ENCODE assay signal across 8 cellular contexts in genomic region chr1:161305872-161306519, GRCh38. TPM values are rescaled to one million over a fixed set of nuclear protein-coding genes. Genes with fewer than 3 reads are reported as not detected.
DNase-seq lines count a peak whose midpoint lies in the region; FAIRE-seq and TF ChIP-seq lines count a peak whose summit lies in the region.

No MANE protein-coding gene starts in this region.

- peak overlapping the region; percentile 84 for H3K27ac ChIP-seq in BLaER1
- no peak overlapping the region for H3K27ac ChIP-seq in astrocyte (ENCODE audit: low read depth, low read length)
- no peak overlapping the region for H3K27ac ChIP-seq in iPS DF 6.9 (ENCODE audit: low read length)
- H3K27ac ChIP-seq in sigmoid colon: peak overlapping the region; percentile 37 to 65 (median 55)

- H3K36me3 ChIP-seq in BLaER1 (no peaks in the 10 kb centered on the region), MG63 (no peaks in the 10 kb centered on the region), astrocyte (ENCODE audit: insufficient read depth, low read length) (no peaks in the 10 kb centered on the region), iPS DF 6.9 (ENCODE audit: control insufficient read depth, insufficient read depth, low read length) (no peaks in the 10 kb centered on the region), sigmoid colon (no peaks in the 10 kb centered on the region)

- no peak for TF ChIP-seq EP300 in sigmoid colon (IDR thresholded peaks at IDR 0.05)

- H2AFZ ChIP-seq in astrocyte (ENCODE audit: low read depth, low read length): peak overlapping the region; percentile 94

- no peaks in the 10 kb centered on the region for H3K36me3 Mint-ChIP-seq in astrocyte (ENCODE audit: low read depth, unreplicated experiment)

- peak overlapping the region; percentile 80 for H3K9ac ChIP-seq in BLaER1
- H3K9ac ChIP-seq in astrocyte (ENCODE audit: low read length): peak overlapping the region; percentile 76

- no peaks in the 10 kb centered on the region for H3K9me3 ChIP-seq in BLaER1
- H3K9me3 ChIP-seq in MG63: no peaks in the 10 kb centered on the region
- H3K9me3 ChIP-seq in astrocyte (ENCODE audit: insufficient read depth, low read depth, low read length): no peaks in the 10 kb centered on the region
- H3K9me3 ChIP-seq in iPS DF 6.9 (ENCODE audit: control insufficient read depth, insufficient read depth, low read length): no peaks in the 10 kb centered on the region
- no peaks in the 10 kb centered on the region for H3K9me3 ChIP-seq in sigmoid colon

- no peak for TF ChIP-seq POLR2A in sigmoid colon (IDR thresholded peaks at IDR 0.05)

- H4K20me1 ChIP-seq in BLaER1 (no peaks in the 10 kb centered on the region; the same call in 1 of the 2 replicates), astrocyte (ENCODE audit: insufficient read depth, low read length) (no peaks in the 10 kb centered on the region)

- no peak overlapping the region for H3K27ac Mint-ChIP-seq in astrocyte (ENCODE audit: unreplicated experiment)

- intact Hi-C loops in sigmoid colon (cut with DNase I): loop anchor here (5.0 kb wide), 1 partner anchor 79 kb away; the partner anchor contains the start of gene TOMM40L

- peak; percentile 88 for DNase-seq in GM20000 (ENCODE audit: low spot score)
- peak; percentile 20 for DNase-seq in MG63
- peak; percentile 60 to 90 (median 82) for DNase-seq in T-helper 2 cell
- DNase-seq in astrocyte (ENCODE audit: low read depth): peak; percentile 29
- peak; percentile 94 for DNase-seq in iPS DF 6.9 (ENCODE audit: low read depth, low spot score)
- peak; percentile 90 for DNase-seq in sigmoid colon
- no peak for DNase-seq in amniotic stem cell (lab: John Stamatoyannopoulos, UW)

- H3K27me3 ChIP-seq in BLaER1: no peaks in the 10 kb centered on the region
- no peaks in the 10 kb centered on the region for H3K27me3 ChIP-seq in MG63
- no peaks in the 10 kb centered on the region for H3K27me3 ChIP-seq in astrocyte (ENCODE audit: insufficient read depth, low read length)
- no peaks in the 10 kb centered on the region for H3K27me3 ChIP-seq in iPS DF 6.9 (ENCODE audit: control insufficient read depth, insufficient read depth, low read length)
- no peaks in the 10 kb centered on the region for H3K27me3 ChIP-seq in sigmoid colon

- no peaks in the 10 kb centered on the region for H3K9me3 Mint-ChIP-seq in astrocyte (ENCODE audit: unreplicated experiment)

- peak overlapping the region; percentile 93 for H3K4me2 ChIP-seq in BLaER1
- peak overlapping the region; percentile 89 for H3K4me2 ChIP-seq in astrocyte (ENCODE audit: low read length)

- H3K4me1 ChIP-seq in BLaER1: peaks cover 56% of the 10 kb centered on the region
- H3K4me1 ChIP-seq in astrocyte (ENCODE audit: insufficient read depth, low read length): peaks cover 4% of the 10 kb centered on the region
- H3K4me1 ChIP-seq in iPS DF 6.9 (ENCODE audit: control insufficient read depth, insufficient read depth, low read length): peaks cover 4% of the 10 kb centered on the region; the same call in 1 of the 2 replicates
- peaks cover 0 to 26% (median 17%) of the 10 kb centered on the region in 4 donors for H3K4me1 ChIP-seq in sigmoid colon

- TF ChIP-seq CTCF in GM20000 (IDR thresholded peaks at IDR 0.05; ENCODE audit: extremely low read depth, missing control alignments) (peak; percentile 5), astrocyte (IDR thresholded peaks at IDR 0.05; ENCODE audit: insufficient read depth, low read depth, low read length) (no peak), sigmoid colon (IDR thresholded peaks at IDR 0.05) (no peak)

- H3K4me3 Mint-ChIP-seq in astrocyte (ENCODE audit: unreplicated experiment): peak overlapping the region; percentile 87

- H3K4me1 Mint-ChIP-seq in astrocyte (ENCODE audit: low read depth, unreplicated experiment): peaks cover 24% of the 10 kb centered on the region

- no peak for FAIRE-seq in astrocyte (lab: Jason Lieb, UNC)

- H3K79me2 ChIP-seq in astrocyte (ENCODE audit: insufficient read depth, low read length): no peaks in the 10 kb centered on the region

- no CpG with 5 or more reads among the region's 30 CpGs for WGBS in iPS DF 6.9 (ENCODE audit: insufficient coverage, insufficient read length)
- WGBS in sigmoid colon, 2 donors: 2 to 3% methylated on average over 30 of the region's 30 CpGs

- H3K4me3 ChIP-seq in BLaER1 (peak overlapping the region; percentile 78), MG63 (peak overlapping the region; percentile 46), astrocyte (ENCODE audit: insufficient read depth, low read depth, low read length) (peak overlapping the region; percentile 65), iPS DF 6.9 (ENCODE audit: low read length) (peak overlapping the region; percentile 69), sigmoid colon (peak overlapping the region; percentile 49 to 69 (median 60))

- H3K27me3 Mint-ChIP-seq in astrocyte (ENCODE audit: low read depth, unreplicated experiment): no peaks in the 10 kb centered on the region

RNA-seq across cellular contexts. Expression of gene MPZ, which starts 3.8 kb away (rescaled TPM):
- 0.07 TPM in 1 of 2 replicates, not detected in the other for total RNA-seq in MG63 (2014; rRNA removed; shearing (Covaris generic); ENCODE audit: low replicate concordance)
- 2.3 TPM in 2 replicates for total RNA-seq in astrocyte
- 1 to 10 TPM; 3.1 to 10.0 (median 6.0) TPM for total RNA-seq in sigmoid colon
- polyA plus RNA-seq in sigmoid colon: 1 to 10 TPM; 1.2 to 4.1 (median 3.0) TPM

RNA-seq across cellular contexts. Expression of gene SDHC, which starts 8.2 kb away (rescaled TPM):
- total RNA-seq in MG63 (2014; rRNA removed; shearing (Covaris generic); ENCODE audit: low replicate concordance): 466 and 501 TPM in 2 replicates
- total RNA-seq in astrocyte: 176 and 181 TPM in 2 replicates
- 10 to 100 TPM; 21.2 to 83.5 (median 38.1) TPM for total RNA-seq in sigmoid colon
- 100 to 1,000 TPM; 221 to 371 (median 234) TPM for polyA plus RNA-seq in sigmoid colon

RNA-seq across cellular contexts. Expression of gene PCP4L1, which starts 47.5 kb away (rescaled TPM):
- total RNA-seq in MG63 (2014; rRNA removed; shearing (Covaris generic); ENCODE audit: low replicate concordance): not detected in 2 replicates
- total RNA-seq in astrocyte: 0.26 TPM in 1 of 2 replicates, not detected in the other
- total RNA-seq in sigmoid colon: 10 to 100 TPM in 1 of 4 donors, 1 to 10 TPM in 2, under 1 TPM in 1; 0.71 to 15.2 (median 3.7) TPM
- 1 to 10 TPM in 1 of 3 donors, not detected in 2; 2.3 TPM for polyA plus RNA-seq in sigmoid colon

Comparison
In these comparisons a context has a peak if more than half of its experiments do, and no peak if none do; other contexts are left out.
1. H3K27ac ChIP-seq: peak in BLaER1 (single experiment) and sigmoid colon (4 of 4); none in astrocyte (single experiment) and iPS DF 6.9 (single experiment).
2. Peak in every context shown above with its lines, with median percentiles within 50 percentile points of each other: H3K4me3 ChIP-seq.